Comparison of ENCODE assay signal across 27 cellular contexts in the genomic region with DNA sequence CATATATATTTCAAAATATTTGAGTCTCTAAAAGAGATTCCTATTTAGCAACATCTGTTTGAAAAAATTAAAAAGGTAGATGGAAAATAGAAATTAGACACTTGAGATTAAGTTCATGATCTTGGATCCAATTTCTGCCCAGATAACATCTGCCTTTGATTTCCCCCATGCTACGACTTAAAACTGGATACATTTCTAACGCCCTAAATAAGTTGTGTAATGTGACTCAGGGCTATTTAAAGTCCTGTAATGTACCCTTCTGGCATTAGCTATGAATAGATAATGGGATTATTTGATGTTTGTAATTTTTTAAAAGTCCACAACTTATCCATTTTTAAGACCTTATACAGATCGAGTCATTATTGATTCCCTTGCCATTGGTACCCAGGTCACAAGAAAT. TPM values are rescaled to one million over a fixed set of nuclear protein-coding genes. Genes with fewer than 3 reads are reported as not detected.
"Had no signal": no experiment of that assay in that cellular context is flagged by ENCODE, and none has a peak within 500 bp of the region (broad histone marks: within the 10 kb centered on the region; RNA-seq: fewer than 3 reads in every experiment).

No MANE protein-coding gene starts in this region.

- H3K9me3 ChIP-seq: adrenal gland, breast epithelium had no signal

- H3K4me3 ChIP-seq: adrenal gland, breast epithelium had no signal

- H3K36me3 ChIP-seq: adrenal gland, breast epithelium, WERI-Rb-1 had no signal

- DNase-seq: activated CD4-positive, alpha-beta memory T cell treated with anti-CD3 and anti-CD28 coated beads, Interleukin-2, amount 10 ng/mL, durations not matched to agents 7 days and 5 days; activated CD4-positive, alpha-beta T cell treated with anti-CD3 and anti-CD28 coated beads for 36 hours; activated CD4-positive, alpha-beta T cell treated with anti-CD3 and anti-CD28 coated beads, Interleukin-2, amount 50 U/mL, for 1 hour; activated gamma-delta T cell treated with Interleukin-2 at 50 U/mL for 16 hours; activated naive CD4-positive, alpha-beta T cell treated with anti-CD3 and anti-CD28 coated beads, Interleukin-2, amount 10 ng/mL, durations not matched to agents 7 days and 5 days; activated naive CD8-positive, alpha-beta T cell treated with anti-CD3 and anti-CD28 coated beads for 36 hours; activated T-cell treated with anti-CD3 and anti-CD28 coated beads for 4 hours; activated T-cell treated with anti-CD3 and anti-CD28 coated beads, Interleukin-2, amount 50 U/mL, for 48 hours; adrenal gland; aorta; central memory CD4-positive, alpha-beta T cell; MM.1S; NCI-H1105; NCI-H1436 treated with DMSO at 0.1 percent for 48 hours; NCI-H187; NCI-H2081; NCI-H2227 treated with DMSO at 0.1 percent for 48 hours; NCI-H446 treated with DMSO at 0.1 percent for 48 hours; NCI-H524 treated with DMSO at 0.1 percent for 48 hours; NCI-H748 treated with DMSO at 0.1 percent for 48 hours; SIG-M5; T-helper 1 cell; WERI-Rb-1 had no signal

- H3K4me1 ChIP-seq: adrenal gland, breast epithelium had no signal

- H3K27me3 ChIP-seq: adrenal gland, breast epithelium had no signal

RNA-seq across cellular contexts. Expression of a gene that starts 23.4 kb away (rescaled TPM):
- total RNA-seq: activated CD8-positive, alpha-beta memory T cell treated with anti-CD3 and anti-CD28 coated beads for 36 hours; activated naive CD8-positive, alpha-beta T cell treated with anti-CD3 and anti-CD28 coated beads for 36 hours; OCI-LY7; T-helper 2 cell treated with Interferon-gamma antibody and Interleukin-4, amounts not matched to agents 100 ng/mL and 5 ng/mL, for 36 hours had no signal
